ENCODE assay signal across 8 cellular contexts in genomic region chr7:55254242-55254595, GRCh38.
DNase-seq lines count a peak whose midpoint lies in the region; ATAC-seq, FAIRE-seq and TF ChIP-seq lines count a peak whose summit lies in the region.

No MANE protein-coding gene starts in this region.

- H3K27me3 Mint-ChIP-seq in stimulated activated naive CD8-positive, alpha-beta T cell treated with anti-CD3 and anti-CD28 coated beads, Interleukin-15, amount 100 ng/mL, for 72 hours, result peaks cover 78% of the 10 kb centered on the region
- peaks cover 60% of the 10 kb centered on the region for H3K27me3 Mint-ChIP-seq in mesothelial cell of epicardium (ENCODE audit: low read depth)

- FAIRE-seq in bronchial epithelial cell (lab: Jason Lieb, UNC), result no peak

- no peak for ATAC-seq in stimulated activated naive CD8-positive, alpha-beta T cell treated with anti-CD3 and anti-CD28 coated beads, Interleukin-15, amount 100 ng/mL, for 72 hours
- no peak for ATAC-seq in stimulated activated naive CD8-positive, alpha-beta T cell treated with anti-CD3 and anti-CD28 coated beads, Interleukin-15, Interleukin-2, amounts not matched to agents 100 U/mL and 50 U/mL, for 24 hours
- ATAC-seq in GM18519 (IDR thresholded peaks at IDR 0.05; ENCODE audit: low FRiP score, unreplicated experiment) (no peak), HG03095 (IDR thresholded peaks at IDR 0.05; ENCODE audit: unreplicated experiment) (no peak)

- no peak for DNase-seq in stimulated activated naive CD8-positive, alpha-beta T cell treated with anti-CD3 and anti-CD28 coated beads, Interleukin-15, amount 100 ng/mL, for 72 hours
- no peak for DNase-seq in stimulated activated naive CD8-positive, alpha-beta T cell treated with anti-CD3 and anti-CD28 coated beads, Interleukin-15, Interleukin-2, amounts not matched to agents 100 U/mL and 50 U/mL, for 24 hours
- DNase-seq in bronchial epithelial cell (ENCODE audit: low read depth) (no peak), mesothelial cell of epicardium (ENCODE audit: low spot score in 2 of 2, unreplicated experiment in 2 of 2) (no peak), DMS153 treated with DMSO at 0.1 percent for 48 hours (lab: John Stamatoyannopoulos, UW; ENCODE audit: unreplicated experiment) (no peak)
- DNase-seq in activated effector memory CD4-positive, alpha-beta T cell treated with Interleukin-2 at 50 U/mL for 16 hours, result no peak

- peak overlapping the region in 1 of 2 donors; percentile 76 for H3K27ac Mint-ChIP-seq in stimulated activated naive CD8-positive, alpha-beta T cell treated with anti-CD3 and anti-CD28 coated beads, Interleukin-15, amount 100 ng/mL, for 72 hours
- no peak overlapping the region for H3K27ac Mint-ChIP-seq in mesothelial cell of epicardium

- no peaks in the 10 kb centered on the region for H3K36me3 ChIP-seq in bronchial epithelial cell (ENCODE audit: control insufficient read depth, insufficient read depth, low read length)

- H3K27me3 ChIP-seq in bronchial epithelial cell (ENCODE audit: control insufficient read depth, insufficient read depth, low read length), result no peaks in the 10 kb centered on the region

- no peaks in the 10 kb centered on the region for H3K36me3 Mint-ChIP-seq in mesothelial cell of epicardium

- peaks cover 15% of the 10 kb centered on the region for H3K4me1 Mint-ChIP-seq in stimulated activated naive CD8-positive, alpha-beta T cell treated with anti-CD3 and anti-CD28 coated beads, Interleukin-15, amount 100 ng/mL, for 72 hours
- H3K4me1 Mint-ChIP-seq in mesothelial cell of epicardium, result peaks cover 7% of the 10 kb centered on the region

- H3K4me3 Mint-ChIP-seq in stimulated activated naive CD8-positive, alpha-beta T cell treated with anti-CD3 and anti-CD28 coated beads, Interleukin-15, amount 100 ng/mL, for 72 hours, result peak overlapping the region; percentile 55 to 72
- peak overlapping the region; percentile 67 for H3K4me3 Mint-ChIP-seq in mesothelial cell of epicardium

- TF ChIP-seq CTCF in bronchial epithelial cell (IDR thresholded peaks at IDR 0.05; ENCODE audit: insufficient read depth, low read length, severe bottlenecking), result no peak
- TF ChIP-seq CTCF in mesothelial cell of epicardium (IDR thresholded peaks at IDR 0.05; ENCODE audit: unreplicated experiment), result no peak

- H3K9me3 Mint-ChIP-seq in stimulated activated naive CD8-positive, alpha-beta T cell treated with anti-CD3 and anti-CD28 coated beads, Interleukin-15, amount 100 ng/mL, for 72 hours, result no peaks in the 10 kb centered on the region
- H3K9me3 Mint-ChIP-seq in mesothelial cell of epicardium, result no peaks in the 10 kb centered on the region

- peak overlapping the region; percentile 28 for H3K4me3 ChIP-seq in bronchial epithelial cell (ENCODE audit: low read depth, low read length)
